In genomic region chr10:132272061-132272766, GRCh38 we compare ENCODE assay signal across 14 cellular contexts. TPM values are rescaled to one million over a fixed set of nuclear protein-coding genes. Genes with fewer than 3 reads are reported as not detected.
A peak's percentile ranks its signal among the peaks of the same experiment; 100 is the strongest.
DNase-seq lines count a peak whose midpoint lies in the region; ATAC-seq, FAIRE-seq and TF ChIP-seq lines count a peak whose summit lies in the region.
"Had no signal": no experiment of that assay in that cellular context is flagged by ENCODE, and none has a peak within 500 bp of the region (broad histone marks: within the 10 kb centered on the region; RNA-seq: fewer than 3 reads in every experiment).

No MANE protein-coding gene starts in this region.

- H3K36me3 ChIP-seq in astrocyte (ENCODE audit: insufficient read depth, low read length), result no peaks in the 10 kb centered on the region
- H3K36me3 ChIP-seq in naive thymus-derived CD4-positive, alpha-beta T cell (ENCODE audit: control insufficient read depth in 2 of 3, insufficient read depth in 3 of 3, low read length in 3 of 3), result no peaks in the 10 kb centered on the region
- H3K36me3 ChIP-seq: BE2C had no signal

- TF ChIP-seq CTCF in AG09309 (IDR thresholded peaks at IDR 0.05; ENCODE audit: control insufficient read depth, insufficient read depth, low read depth, low read length, missing control alignments), result no peak
- no peak for TF ChIP-seq CTCF in astrocyte (IDR thresholded peaks at IDR 0.05; ENCODE audit: insufficient read depth, low read depth, low read length)
- no peak for TF ChIP-seq CTCF in foreskin fibroblast (IDR thresholded peaks at IDR 0.05; ENCODE audit: low read depth, low read length)
- no peak for TF ChIP-seq CTCF in omental fat pad (IDR thresholded peaks at IDR 0.05)

- H4K20me1 ChIP-seq in astrocyte (ENCODE audit: insufficient read depth, low read length), result peaks cover 1% of the 10 kb centered on the region

- H3K4me3 ChIP-seq in AG09309 (ENCODE audit: control insufficient read depth, low read depth, low read length) (no peak overlapping the region), astrocyte (ENCODE audit: insufficient read depth, low read depth, low read length) (no peak overlapping the region), foreskin fibroblast (ENCODE audit: low read depth in 1 of 2, low read length in 2 of 2) (no peak overlapping the region)
- no peak overlapping the region for H3K4me3 ChIP-seq in naive thymus-derived CD4-positive, alpha-beta T cell (ENCODE audit: low read length)

- peaks cover 7% of the 10 kb centered on the region for H3K27me3 ChIP-seq in astrocyte (ENCODE audit: insufficient read depth, low read length)
- no peaks in the 10 kb centered on the region for H3K27me3 ChIP-seq in naive thymus-derived CD4-positive, alpha-beta T cell (ENCODE audit: control insufficient read depth in 2 of 2, insufficient read depth in 2 of 2, low read length in 2 of 2)
- H3K27me3 ChIP-seq: BE2C had no signal

- CTCF ChIA-PET in naive thymus-derived CD4-positive, alpha-beta T cell (lab: Charles Lee), result no interaction called here

- H3K4me1 ChIP-seq in astrocyte (ENCODE audit: insufficient read depth, low read length), result peaks cover 3% of the 10 kb centered on the region
- H3K4me1 ChIP-seq in naive thymus-derived CD4-positive, alpha-beta T cell (ENCODE audit: control insufficient read depth in 2 of 2, insufficient read depth in 2 of 2, low read length in 2 of 2), result no peaks in the 10 kb centered on the region
- H3K4me1 ChIP-seq: BE2C had no signal

- H3K27ac Mint-ChIP-seq in astrocyte (ENCODE audit: unreplicated experiment), result no peak overlapping the region
- no peak overlapping the region for H3K27ac Mint-ChIP-seq in activated T-helper 2 cell treated with anti-CD3 and anti-CD28 coated beads, Interferon-gamma antibody, Interleukin-2, Interleukin-4, amounts not matched to agents 10 μg/mL and 5 μg/mL and 100 μg/mL, durations not matched to agents 14 hours and 24 hours and 36 hours
- H3K27ac Mint-ChIP-seq in naive thymus-derived CD4-positive, alpha-beta T cell, result no peak overlapping the region
- H3K27ac Mint-ChIP-seq: activated naive CD8-positive, alpha-beta T cell treated with anti-CD3 and anti-CD28 coated beads for 36 hours had no signal

- peak overlapping the region; percentile 47 for H2AFZ ChIP-seq in astrocyte (ENCODE audit: low read depth, low read length)

- POLR2A ChIA-PET in naive thymus-derived CD4-positive, alpha-beta T cell (lab: Charles Lee), result no interaction called here

- no peak for FAIRE-seq in astrocyte (lab: Jason Lieb, UNC)

- peak; percentile 38 for DNase-seq in AG09309 (ENCODE audit: low read depth)
- peak; percentile 70 for DNase-seq in astrocyte (ENCODE audit: low read depth)
- peak; percentile 34 to 70 for DNase-seq in foreskin fibroblast
- DNase-seq in omental fat pad (ENCODE audit: low spot score), result no peak
- no peak for DNase-seq in activated T-cell treated with anti-CD3 and anti-CD28 coated beads, Interleukin-2, amount 50 U/mL, for 48 hours
- DNase-seq in activated T-helper 2 cell treated with anti-CD3 and anti-CD28 coated beads, Interferon-gamma antibody, Interleukin-2, Interleukin-4, amounts not matched to agents 10 μg/mL and 5 μg/mL and 100 μg/mL, durations not matched to agents 14 hours and 24 hours and 36 hours (ENCODE audit: low spot score), result no peak
- DNase-seq in activated CD4-positive, alpha-beta T cell treated with anti-CD3 and anti-CD28 coated beads, Interleukin-2, amount 50 U/mL, for 1 hour, result no peak
- DNase-seq in naive thymus-derived CD4-positive, alpha-beta T cell, result no peak
- DNase-seq: activated CD8-positive, alpha-beta memory T cell treated with anti-CD3 and anti-CD28 coated beads for 24 hours; activated naive CD8-positive, alpha-beta T cell treated with anti-CD3 and anti-CD28 coated beads for 36 hours; BE2C; NCI-H1694 treated with DMSO at 0.1 percent for 48 hours; SHP77 treated with DMSO at 0.1 percent for 48 hours had no signal

- H3K27ac ChIP-seq in astrocyte (ENCODE audit: low read depth, low read length), result no peak overlapping the region
- no peak overlapping the region for H3K27ac ChIP-seq in naive thymus-derived CD4-positive, alpha-beta T cell (ENCODE audit: low read depth, low read length)
- H3K27ac ChIP-seq: KMS-11 had no signal

- H3K9me3 ChIP-seq in astrocyte (ENCODE audit: insufficient read depth, low read depth, low read length), result no peaks in the 10 kb centered on the region
- no peaks in the 10 kb centered on the region for H3K9me3 ChIP-seq in naive thymus-derived CD4-positive, alpha-beta T cell (ENCODE audit: control insufficient read depth in 2 of 3, low read length in 3 of 3)
- H3K9me3 ChIP-seq: BE2C had no signal

- H3K9ac ChIP-seq in astrocyte (ENCODE audit: low read length), result no peak overlapping the region
- H3K9ac ChIP-seq: KMS-11 had no signal

- H3K79me2 ChIP-seq in astrocyte (ENCODE audit: insufficient read depth, low read length), result no peaks in the 10 kb centered on the region

- H3K4me3 Mint-ChIP-seq in astrocyte (ENCODE audit: unreplicated experiment), result no peak overlapping the region
- no peak overlapping the region for H3K4me3 Mint-ChIP-seq in activated T-helper 2 cell treated with anti-CD3 and anti-CD28 coated beads, Interferon-gamma antibody, Interleukin-2, Interleukin-4, amounts not matched to agents 10 μg/mL and 5 μg/mL and 100 μg/mL, durations not matched to agents 14 hours and 24 hours and 36 hours (ENCODE audit: low read depth)
- H3K4me3 Mint-ChIP-seq in naive thymus-derived CD4-positive, alpha-beta T cell, result no peak overlapping the region
- H3K4me3 Mint-ChIP-seq: activated naive CD8-positive, alpha-beta T cell treated with anti-CD3 and anti-CD28 coated beads for 36 hours had no signal

- peaks cover 2% of the 10 kb centered on the region for H3K36me3 Mint-ChIP-seq in astrocyte (ENCODE audit: low read depth, unreplicated experiment)
- H3K36me3 Mint-ChIP-seq in activated T-helper 2 cell treated with anti-CD3 and anti-CD28 coated beads, Interferon-gamma antibody, Interleukin-2, Interleukin-4, amounts not matched to agents 10 μg/mL and 5 μg/mL and 100 μg/mL, durations not matched to agents 14 hours and 24 hours and 36 hours (ENCODE audit: low read depth), result no peaks in the 10 kb centered on the region
- no peaks in the 10 kb centered on the region for H3K36me3 Mint-ChIP-seq in naive thymus-derived CD4-positive, alpha-beta T cell
- H3K36me3 Mint-ChIP-seq: activated naive CD8-positive, alpha-beta T cell treated with anti-CD3 and anti-CD28 coated beads for 36 hours had no signal

- peak; percentile 55 for ATAC-seq in omental fat pad (ENCODE audit: low FRiP score)
- no peak for ATAC-seq in naive thymus-derived CD4-positive, alpha-beta T cell

- H3K27me3 Mint-ChIP-seq in astrocyte (ENCODE audit: low read depth, unreplicated experiment), result peaks cover 32% of the 10 kb centered on the region
- H3K27me3 Mint-ChIP-seq in activated T-helper 2 cell treated with anti-CD3 and anti-CD28 coated beads, Interferon-gamma antibody, Interleukin-2, Interleukin-4, amounts not matched to agents 10 μg/mL and 5 μg/mL and 100 μg/mL, durations not matched to agents 14 hours and 24 hours and 36 hours (ENCODE audit: low read depth), result no peaks in the 10 kb centered on the region
- H3K27me3 Mint-ChIP-seq in naive thymus-derived CD4-positive, alpha-beta T cell, result no peaks in the 10 kb centered on the region
- H3K27me3 Mint-ChIP-seq: activated naive CD8-positive, alpha-beta T cell treated with anti-CD3 and anti-CD28 coated beads for 36 hours had no signal

- no peaks in the 10 kb centered on the region for H3K9me3 Mint-ChIP-seq in astrocyte (ENCODE audit: unreplicated experiment)
- H3K9me3 Mint-ChIP-seq in activated T-helper 2 cell treated with anti-CD3 and anti-CD28 coated beads, Interferon-gamma antibody, Interleukin-2, Interleukin-4, amounts not matched to agents 10 μg/mL and 5 μg/mL and 100 μg/mL, durations not matched to agents 14 hours and 24 hours and 36 hours, result peaks cover 11% of the 10 kb centered on the region
- peaks cover 0 to 18% (median 0%) of the 10 kb centered on the region in 11 donors for H3K9me3 Mint-ChIP-seq in naive thymus-derived CD4-positive, alpha-beta T cell

- peak overlapping the region; percentile 46 for H3K4me2 ChIP-seq in astrocyte (ENCODE audit: low read length)
- H3K4me2 ChIP-seq: KMS-11 had no signal

- intact Hi-C loops in activated T-helper 2 cell treated with anti-CD3 and anti-CD28 coated beads, Interferon-gamma antibody, Interleukin-2, Interleukin-4, amounts not matched to agents 10 μg/mL and 5 μg/mL and 100 μg/mL, durations not matched to agents 14 hours and 24 hours and 36 hours (cut with micrococcal nuclease), result no loop called here
- intact Hi-C loops in naive thymus-derived CD4-positive, alpha-beta T cell (cut with micrococcal nuclease), result no loop called here

- no peaks in the 10 kb centered on the region for H3K4me1 Mint-ChIP-seq in astrocyte (ENCODE audit: low read depth, unreplicated experiment)
- H3K4me1 Mint-ChIP-seq in activated T-helper 2 cell treated with anti-CD3 and anti-CD28 coated beads, Interferon-gamma antibody, Interleukin-2, Interleukin-4, amounts not matched to agents 10 μg/mL and 5 μg/mL and 100 μg/mL, durations not matched to agents 14 hours and 24 hours and 36 hours (ENCODE audit: low read depth), result no peaks in the 10 kb centered on the region
- H3K4me1 Mint-ChIP-seq in naive thymus-derived CD4-positive, alpha-beta T cell, result peaks cover 0 to 12% (median 5%) of the 10 kb centered on the region in 7 donors
- H3K4me1 Mint-ChIP-seq: activated naive CD8-positive, alpha-beta T cell treated with anti-CD3 and anti-CD28 coated beads for 36 hours had no signal

RNA-seq across cellular contexts. Expression of gene STK32C, which starts 35.5 kb away (rescaled TPM):
- total RNA-seq in astrocyte (12.3 and 13.6 TPM in 2 replicates), omental fat pad (1 to 10 TPM; 5.0 to 8.9 (median 8.1) TPM)
- 17.3 and 18.8 TPM in 2 replicates for total RNA-seq in activated T-helper 2 cell treated with anti-CD3 and anti-CD28 coated beads, Interferon-gamma antibody, Interleukin-2, Interleukin-4, amounts not matched to agents 10 μg/mL and 5 μg/mL and 100 μg/mL, durations not matched to agents 14 hours and 24 hours and 36 hours
- 10 to 100 TPM in 4 of 5 experiments, 1 to 10 TPM in 1; 8.7 to 19.4 (median 12.0) TPM for total RNA-seq in naive thymus-derived CD4-positive, alpha-beta T cell
- polyA plus RNA-seq in naive thymus-derived CD4-positive, alpha-beta T cell, result 1 to 10 TPM; 4.6 to 7.2 TPM

RNA-seq across cellular contexts. Expression of gene LRRC27, which starts 59.8 kb away (rescaled TPM):
- 7.8 and 8.0 TPM in 2 replicates for total RNA-seq in astrocyte
- 10 to 100 TPM in 1 of 4 donors, 1 to 10 TPM in 3; 5.0 to 12.1 (median 7.7) TPM for total RNA-seq in omental fat pad
- 2.8 and 3.5 TPM in 2 replicates for total RNA-seq in activated T-helper 2 cell treated with anti-CD3 and anti-CD28 coated beads, Interferon-gamma antibody, Interleukin-2, Interleukin-4, amounts not matched to agents 10 μg/mL and 5 μg/mL and 100 μg/mL, durations not matched to agents 14 hours and 24 hours and 36 hours
- total RNA-seq in naive thymus-derived CD4-positive, alpha-beta T cell, result 10 to 100 TPM in 1 of 5 experiments, 1 to 10 TPM in 4; 3.4 to 10.8 (median 7.1) TPM
- 1 to 10 TPM; 1.8 to 4.9 TPM for polyA plus RNA-seq in naive thymus-derived CD4-positive, alpha-beta T cell

Comparison
In these comparisons a context has a peak if more than half of its experiments do, and no peak if none do; other contexts are left out.
1. DNase-seq: peak in AG09309 (single experiment), astrocyte (single experiment) and foreskin fibroblast (2 of 2); none in omental fat pad (single experiment), activated T-cell treated with anti-CD3 and anti-CD28 coated beads, Interleukin-2, amount 50 U/mL, for 48 hours (0 of 2), activated T-helper 2 cell treated with anti-CD3 and anti-CD28 coated beads, Interferon-gamma antibody, Interleukin-2, Interleukin-4, amounts not matched to agents 10 μg/mL and 5 μg/mL and 100 μg/mL, durations not matched to agents 14 hours and 24 hours and 36 hours (single experiment), activated CD4-positive, alpha-beta T cell treated with anti-CD3 and anti-CD28 coated beads, Interleukin-2, amount 50 U/mL, for 1 hour (single experiment) and naive thymus-derived CD4-positive, alpha-beta T cell (0 of 9).